15 cellular contexts compared by ENCODE assay signal in the genomic region with DNA sequence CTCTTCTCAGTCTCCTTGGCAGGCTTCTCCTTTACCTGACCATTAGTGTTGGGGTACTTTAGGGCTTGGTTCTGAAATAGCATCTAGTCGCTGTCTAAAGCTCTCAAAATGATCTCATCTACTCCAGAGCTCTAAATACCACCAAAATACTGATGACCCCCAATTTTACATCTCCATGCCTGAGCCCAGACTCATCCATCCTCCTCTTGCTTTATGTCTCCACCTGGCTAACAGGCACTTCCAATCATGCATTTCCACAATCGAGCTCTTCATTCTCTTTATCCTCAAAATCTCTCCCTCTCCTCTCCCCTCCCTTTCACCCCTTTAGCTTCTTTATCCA. TPM values are rescaled to one million over a fixed set of nuclear protein-coding genes. Genes with fewer than 3 reads are reported as not detected.
DNase-seq lines count a peak whose midpoint lies in the region; ATAC-seq, FAIRE-seq and TF ChIP-seq lines count a peak whose summit lies in the region.
"Had no signal": no experiment of that assay in that cellular context is flagged by ENCODE, and none has a peak within 500 bp of the region (broad histone marks: within the 10 kb centered on the region; RNA-seq: fewer than 3 reads in every experiment).

No MANE protein-coding gene starts in this region.

- TF ChIP-seq POLR2A in K562 (conservative IDR thresholded peaks at IDR 0.05), result no peak

- intact Hi-C loops in K562 (cut with micrococcal nuclease), result no loop called here
- intact Hi-C loops in left lung (cut with DNase I), result no loop called here

- H3K9ac ChIP-seq in Loucy (ENCODE audit: low read depth, low read length, poor library complexity, severe bottlenecking) (no peak overlapping the region), K562 (ENCODE audit: insufficient read depth in 1 of 2, low read depth in 2 of 2, low read length in 2 of 2) (no peak overlapping the region)
- H3K9ac ChIP-seq: BLaER1 had no signal

- H3K4me3 ChIP-seq in Loucy (ENCODE audit: low read length, poor library complexity, severe bottlenecking), result no peak overlapping the region
- H3K4me3 ChIP-seq in K562, result no peak overlapping the region
- H3K4me3 ChIP-seq in left lung, result no peak overlapping the region
- H3K4me3 ChIP-seq: BLaER1, GM23338 had no signal

- no peaks in the 10 kb centered on the region for H3K9me1 ChIP-seq in K562 (ENCODE audit: control insufficient read depth, insufficient read depth, low read length)

- FAIRE-seq in K562 (lab: Jason Lieb, UNC), result no peak

- no peak for DNase-seq in activated CD8-positive, alpha-beta memory T cell treated with anti-CD3 and anti-CD28 coated beads, Interleukin-2, amount 10 ng/mL, durations not matched to agents 7 days and 5 days
- no peak for DNase-seq in activated CD8-positive, alpha-beta memory T cell treated with anti-CD3 and anti-CD28 coated beads, Interleukin-2, amount 50 U/mL, for 4 hours
- DNase-seq in K562 (ENCODE audit: extremely low read depth in 1 of 4, low spot score in 3 of 4), result no peak
- no peak for DNase-seq in stimulated activated naive B cell treated with anti-CD40 and anti-IgM and Interleukin-4, amounts not matched to agents 10 μg/mL and 1 μg/mL and 100 μg/mL, for 72 hours
- no peak for DNase-seq in effector CD4-positive, alpha-beta T cell
- DNase-seq in SIG-M5 (lab: John Stamatoyannopoulos, UW), result no peak
- DNase-seq in left lung, result no peak
- DNase-seq: 8988T; Calu3; CD4-positive, alpha-beta T cell; DMS 273 treated with DMSO at 0.1 percent for 48 hours; H7 had no signal

- H3K9me3 ChIP-seq in Loucy (ENCODE audit: insufficient read depth, low read depth, low read length) (no peaks in the 10 kb centered on the region), K562 (replicated peaks; ENCODE audit: control insufficient read depth, insufficient read depth, low read depth, low read length) (no peaks in the 10 kb centered on the region), left lung (no peaks in the 10 kb centered on the region)
- H3K9me3 ChIP-seq: BLaER1 had no signal

- in situ Hi-C loops in K562 (cut with MboI), result no loop called here

- BruUV-seq in K562 (replicated peaks; lab: Mats Ljungman, UMichigan), result no TSS peak

- H3K27me3 Mint-ChIP-seq in activated CD8-positive, alpha-beta memory T cell treated with anti-CD3 and anti-CD28 coated beads, Interleukin-2, amount 10 ng/mL, durations not matched to agents 7 days and 5 days, result no peaks in the 10 kb centered on the region
- no peaks in the 10 kb centered on the region for H3K27me3 Mint-ChIP-seq in stimulated activated naive B cell treated with anti-CD40 and anti-IgM and Interleukin-4, amounts not matched to agents 10 μg/mL and 1 μg/mL and 100 μg/mL, for 72 hours
- H3K27me3 Mint-ChIP-seq: CD4-positive, alpha-beta T cell had no signal

- no peaks in the 10 kb centered on the region for H3K9me2 ChIP-seq in Loucy (replicated peaks; ENCODE audit: low read depth, low read length)

- no peak for ATAC-seq in activated CD8-positive, alpha-beta memory T cell treated with anti-CD3 and anti-CD28 coated beads, Interleukin-2, amount 10 ng/mL, durations not matched to agents 7 days and 5 days
- no peak for ATAC-seq in K562
- peak; percentile 45 to 55 for ATAC-seq in stimulated activated naive B cell treated with anti-CD40 and anti-IgM and Interleukin-4, amounts not matched to agents 10 μg/mL and 1 μg/mL and 100 μg/mL, for 72 hours (replicated peaks)
- no peak for ATAC-seq in left lung
- ATAC-seq: GM23338 had no signal

- H3K27me3 ChIP-seq in Loucy (ENCODE audit: insufficient read depth, low read length, poor library complexity, severe bottlenecking), result no peaks in the 10 kb centered on the region
- no peaks in the 10 kb centered on the region for H3K27me3 ChIP-seq in K562 (ENCODE audit: control insufficient read depth in 2 of 2, insufficient read depth in 2 of 2, low read length in 2 of 2)
- H3K27me3 ChIP-seq in left lung, result no peaks in the 10 kb centered on the region
- H3K27me3 ChIP-seq: BLaER1 had no signal

- H3K36me3 Mint-ChIP-seq in activated CD8-positive, alpha-beta memory T cell treated with anti-CD3 and anti-CD28 coated beads, Interleukin-2, amount 10 ng/mL, durations not matched to agents 7 days and 5 days, result peaks cover 1% of the 10 kb centered on the region
- no peaks in the 10 kb centered on the region for H3K36me3 Mint-ChIP-seq in stimulated activated naive B cell treated with anti-CD40 and anti-IgM and Interleukin-4, amounts not matched to agents 10 μg/mL and 1 μg/mL and 100 μg/mL, for 72 hours

- no peaks in the 10 kb centered on the region for H4K20me1 ChIP-seq in Loucy (ENCODE audit: insufficient read depth, low read length, poor library complexity, severe bottlenecking)
- no peaks in the 10 kb centered on the region for H4K20me1 ChIP-seq in K562 (replicated peaks; ENCODE audit: control insufficient read depth, insufficient read depth, low read length)
- H4K20me1 ChIP-seq: BLaER1 had no signal

- no peak for TF ChIP-seq CTCF in Loucy (conservative IDR thresholded peaks at IDR 0.05; ENCODE audit: low read length)
- TF ChIP-seq CTCF in K562 (IDR thresholded peaks at IDR 0.05 in 2 of 3, conservative IDR thresholded peaks at IDR 0.05 in 1 of 3; ENCODE audit: insufficient read depth in 2 of 3, low read depth in 1 of 3, low read length in 3 of 3), result no peak
- no peak for TF ChIP-seq CTCF in left lung (IDR thresholded peaks at IDR 0.05)

- POLR2A ChIA-PET in K562 (lab: Yijun Ruan, JAX), result interaction anchor here (0.6 to 1.2 kb wide), 3 partner anchors 20 to 70 kb away, joined by 3 to 4 read pairs (median 3); no protein-coding TSS in a partner anchor

- CTCF ChIA-PET in activated CD8-positive, alpha-beta memory T cell treated with anti-CD3 and anti-CD28 coated beads, Interleukin-2, amount 10 ng/mL, durations not matched to agents 7 days and 5 days (lab: Charles Lee), result interaction anchor here (1.4 kb wide), 1 partner anchor 13 kb away, joined by 4 read pairs; no protein-coding TSS in a partner anchor
- CTCF ChIA-PET in K562 (lab: Yijun Ruan, JAX; ENCODE audit: low intra/inter-chr PET ratio), result no interaction called here

- peaks cover 8% of the 10 kb centered on the region for H3K4me1 ChIP-seq in Loucy (ENCODE audit: insufficient read depth, low read length, poor library complexity, severe bottlenecking)
- H3K4me1 ChIP-seq in K562 (replicated peaks in 1 of 2; ENCODE audit: control insufficient read depth in 2 of 2, insufficient read depth in 2 of 2, low read length in 2 of 2), result peaks cover 0 to 4% of the 10 kb centered on the region in 2 experiments; a peak in 1 of 5 replicates
- peaks cover 0 to 7% of the 10 kb centered on the region in 2 donors for H3K4me1 ChIP-seq in left lung

- no peak overlapping the region for H3K27ac Mint-ChIP-seq in activated CD8-positive, alpha-beta memory T cell treated with anti-CD3 and anti-CD28 coated beads, Interleukin-2, amount 10 ng/mL, durations not matched to agents 7 days and 5 days
- H3K27ac Mint-ChIP-seq in stimulated activated naive B cell treated with anti-CD40 and anti-IgM and Interleukin-4, amounts not matched to agents 10 μg/mL and 1 μg/mL and 100 μg/mL, for 72 hours, result peak overlapping the region; percentile 80
- H3K27ac Mint-ChIP-seq: CD4-positive, alpha-beta T cell; GM23338 had no signal

- no peaks in the 10 kb centered on the region for H3F3A ChIP-seq in Loucy (ENCODE audit: low read depth)

- H3K4me2 ChIP-seq in Loucy (ENCODE audit: low read depth, low read length, poor library complexity, severe bottlenecking) (peak overlapping the region; percentile 10), K562 (ENCODE audit: insufficient read depth, low read length) (0 out of 2 replicates have a peak overlapping the region, but pooled peaks have one; percentile 5)
- H3K4me2 ChIP-seq: BLaER1, GM23338 had no signal

- WGBS in K562 (ENCODE audit: insufficient coverage, low coverage, missing lambda C conversion rate), result 17% methylated on average over 2 of the region's 2 CpGs

- H2AFZ ChIP-seq in Loucy (ENCODE audit: low read length) (no peak overlapping the region), K562 (ENCODE audit: low read depth, low read length) (peak overlapping the region; percentile 82)
- H2AFZ ChIP-seq: GM23338 had no signal

- peak overlapping the region; percentile 2 for H3K4me3 Mint-ChIP-seq in activated CD8-positive, alpha-beta memory T cell treated with anti-CD3 and anti-CD28 coated beads, Interleukin-2, amount 10 ng/mL, durations not matched to agents 7 days and 5 days
- peak overlapping the region; percentile 19 to 55 for H3K4me3 Mint-ChIP-seq in stimulated activated naive B cell treated with anti-CD40 and anti-IgM and Interleukin-4, amounts not matched to agents 10 μg/mL and 1 μg/mL and 100 μg/mL, for 72 hours
- H3K4me3 Mint-ChIP-seq: CD4-positive, alpha-beta T cell; GM23338 had no signal

- no peaks in the 10 kb centered on the region for H3K9me3 Mint-ChIP-seq in activated CD8-positive, alpha-beta memory T cell treated with anti-CD3 and anti-CD28 coated beads, Interleukin-2, amount 10 ng/mL, durations not matched to agents 7 days and 5 days (ENCODE audit: low read depth)
- no peaks in the 10 kb centered on the region for H3K9me3 Mint-ChIP-seq in stimulated activated naive B cell treated with anti-CD40 and anti-IgM and Interleukin-4, amounts not matched to agents 10 μg/mL and 1 μg/mL and 100 μg/mL, for 72 hours
- H3K9me3 Mint-ChIP-seq: CD4-positive, alpha-beta T cell; GM23338 had no signal

- H3K4me1 Mint-ChIP-seq in activated CD8-positive, alpha-beta memory T cell treated with anti-CD3 and anti-CD28 coated beads, Interleukin-2, amount 10 ng/mL, durations not matched to agents 7 days and 5 days, result peaks cover 28% of the 10 kb centered on the region
- peaks cover 14 to 33% of the 10 kb centered on the region in 2 donors for H3K4me1 Mint-ChIP-seq in stimulated activated naive B cell treated with anti-CD40 and anti-IgM and Interleukin-4, amounts not matched to agents 10 μg/mL and 1 μg/mL and 100 μg/mL, for 72 hours
- H3K4me1 Mint-ChIP-seq: GM23338 had no signal

- H3K27ac ChIP-seq in K562 (ENCODE audit: extremely low read depth, low read depth, low read length) (no peak overlapping the region), left lung (no peak overlapping the region)
- H3K27ac ChIP-seq: BLaER1 had no signal

- H3K79me2 ChIP-seq in Loucy (ENCODE audit: insufficient read depth, low read length) (no peaks in the 10 kb centered on the region), K562 (ENCODE audit: control insufficient read depth, insufficient read depth, low read length) (no peaks in the 10 kb centered on the region)

- TF ChIP-seq EP300 in K562 (IDR thresholded peaks at IDR 0.05; ENCODE audit: low read length), result no peak

- H3K36me3 ChIP-seq in Loucy (ENCODE audit: insufficient read depth, low read length) (no peaks in the 10 kb centered on the region), K562 (ENCODE audit: control insufficient read depth, insufficient read depth, low read length) (no peaks in the 10 kb centered on the region), left lung (no peaks in the 10 kb centered on the region)
- H3K36me3 ChIP-seq: BLaER1 had no signal

- TF ChIP-seq RAD21 in K562 (CRISPR knock-in tag; conservative IDR thresholded peaks at IDR 0.05 in 1 of 2, IDR thresholded peaks at IDR 0.05 in 1 of 2), result no peak

RNA-seq across cellular contexts. Expression of a gene that starts 40.5 kb away (rescaled TPM):
- 1 to 10 TPM; 1.6 to 3.5 TPM for total RNA-seq in activated CD8-positive, alpha-beta memory T cell treated with anti-CD3 and anti-CD28 coated beads, Interleukin-2, amount 10 ng/mL, durations not matched to agents 7 days and 5 days
- total RNA-seq in K562 (2011; cell fraction: chromatin; rRNA removed; ENCODE audit: low replicate concordance), result 17.5 and 53.7 TPM in 2 replicates
- total RNA-seq in K562 (2011; cell fraction: nucleolus; rRNA removed), result 9.3 and 11.4 TPM in 2 replicates
- 25.7 and 35.0 TPM in 2 replicates for total RNA-seq in K562 (2011; cell fraction: nucleoplasm; rRNA removed)
- total RNA-seq in K562 (2014; rRNA removed), result 5.2 and 7.4 TPM in 2 replicates
- total RNA-seq in K562 (2014; rRNA removed; fragmentation: Illumina TruSeq; extraction: Trizol), result 11.0 and 11.1 TPM in 2 replicates
- total RNA-seq in K562 (2015; rRNA removed; fragmentation: Illumina TruSeq; extraction: Trizol), result 8.6 and 9.6 TPM in 2 replicates
- total RNA-seq in K562 (2021), result 8.8 and 9.4 TPM in 2 replicates
- 15.9 and 23.0 TPM in 2 replicates for polyA plus RNA-seq in K562 (2011; rRNA removed)
- polyA plus RNA-seq in K562 (2011; cell fraction: cytosol; rRNA removed), result 2.3 and 4.8 TPM in 2 replicates
- polyA plus RNA-seq in K562 (2011; cell fraction: nucleus; rRNA removed), result 8.3 and 14.0 TPM in 2 replicates
- polyA plus RNA-seq in K562 (2012), result 7.3 and 8.6 TPM in 2 replicates
- polyA plus RNA-seq in K562 (2014; fragmentation: Illumina TruSeq; extraction: Trizol), result 16.8 and 17.5 TPM in 2 replicates
- polyA plus RNA-seq in K562 (2014; fragmentation: Nextera tagmentation; extraction: Ambion mirVana), result 10 to 100 TPM; 13.0 to 20.1 TPM
- polyA plus RNA-seq in K562 (2014; rRNA removed), result 12.2 and 13.0 TPM in 2 replicates
- 14.2 and 15.6 TPM in 2 replicates for polyA minus RNA-seq in K562 (2011; rRNA and poly(A)+ RNA removed)
- 3.5 and 3.9 TPM in 2 replicates for polyA minus RNA-seq in K562 (2011; cell fraction: cytosol; rRNA and poly(A)+ RNA removed)
- 6.3 and 10.4 TPM in 2 replicates for polyA minus RNA-seq in K562 (2011; cell fraction: nucleus; rRNA and poly(A)+ RNA removed)
- total RNA-seq in left lung, result 1 to 10 TPM; 9.9 to 10.0 TPM

Comparison
In these comparisons a context has a peak if more than half of its experiments do, and no peak if none do; other contexts are left out.
1. ATAC-seq: peak in stimulated activated naive B cell treated with anti-CD40 and anti-IgM and Interleukin-4, amounts not matched to agents 10 μg/mL and 1 μg/mL and 100 μg/mL, for 72 hours (2 of 2); none in activated CD8-positive, alpha-beta memory T cell treated with anti-CD3 and anti-CD28 coated beads, Interleukin-2, amount 10 ng/mL, durations not matched to agents 7 days and 5 days (single experiment), K562 (single experiment) and left lung (single experiment).